In genomic region chr9:135765416-135765815, GRCh38 we compare ENCODE assay signal across 8 cellular contexts.
"Had no signal": no experiment of that assay in that cellular context is flagged by ENCODE, and none has a peak within 500 bp of the region (broad histone marks: within the 10 kb centered on the region; RNA-seq: fewer than 3 reads in every experiment).

No MANE protein-coding gene starts in this region.

- ATAC-seq: GM23338, HCT116 had no signal

- H3K9ac ChIP-seq: GM23248 had no signal

- H2AFZ ChIP-seq: GM23248, GM23338 had no signal

- H3K27ac ChIP-seq: GM23248 had no signal

- H3K4me3 ChIP-seq: GM23248, GM23338, HAP-1 had no signal

- DNase-seq: GM23248, GOT3, H9, HCEC 1CT, HFFc6 had no signal

- H3K4me2 ChIP-seq: GM23338 had no signal

- H3K36me3 ChIP-seq: HAP-1 had no signal

- H3K9me3 ChIP-seq: HAP-1 had no signal

- H3K4me1 ChIP-seq: HAP-1 had no signal
